13 cellular contexts compared by ENCODE assay signal in genomic region chr3:73192036-73192738, GRCh38.
DNase-seq lines count a peak whose midpoint lies in the region; ATAC-seq and TF ChIP-seq lines count a peak whose summit lies in the region.
"Had no signal": no experiment of that assay in that cellular context is flagged by ENCODE, and none has a peak within 500 bp of the region (broad histone marks: within the 10 kb centered on the region; RNA-seq: fewer than 3 reads in every experiment).

No MANE protein-coding gene starts in this region.

- ATAC-seq in foreskin keratinocyte = peak; percentile 35
- no peak for ATAC-seq in right cardiac atrium

- no peaks in the 10 kb centered on the region for H4K20me1 ChIP-seq in H9 (ENCODE audit: control insufficient read depth, insufficient read depth, insufficient read length)

- H2AK5ac ChIP-seq in H9 (ENCODE audit: insufficient read length, low read length) = no peak overlapping the region

- peak; percentile 21 for DNase-seq in COR-L47 (lab: John Stamatoyannopoulos, UW)
- peak; percentile 76 for DNase-seq in H9
- DNase-seq in RKO (ENCODE audit: low spot score) = peak; percentile 22
- no peak for DNase-seq in foreskin keratinocyte
- no peak for DNase-seq in stimulated activated naive CD4-positive, alpha-beta T cell treated with Interleukin-2 at 50 U/mL for 16 hours (lab: John Stamatoyannopoulos, UW)
- DNase-seq in NCI-H1694 (lab: John Stamatoyannopoulos, UW) = no peak
- no peak for DNase-seq in activated effector memory CD4-positive, alpha-beta T cell treated with Interleukin-2 at 50 U/mL for 16 hours
- no peak for DNase-seq in right cardiac atrium
- DNase-seq: activated T-cell treated with anti-CD3 and anti-CD28 coated beads, Interleukin-2, amount 50 U/mL, for 1 hour; NCI-H226; T1000; thyroid gland had no signal

- H3K23ac ChIP-seq in H9 (ENCODE audit: insufficient read length, low read depth, low read length) = no peak overlapping the region

- H3K23me2 ChIP-seq in H9 (ENCODE audit: insufficient read length, low read depth, low read length, poor library complexity, severe bottlenecking) = no peaks in the 10 kb centered on the region

- H3K79me1 ChIP-seq in H9 (ENCODE audit: insufficient read depth, low read depth, low read length, poor library complexity, severe bottlenecking) = no peaks in the 10 kb centered on the region

- no peaks in the 10 kb centered on the region; the same call in 1 of the 2 replicates for H3K27me3 Mint-ChIP-seq in H9 (ENCODE audit: low read depth)

- no peak overlapping the region for H3K4me3 ChIP-seq in right cardiac atrium (ENCODE audit: low read length)
- H3K4me3 ChIP-seq: cardiac muscle cell, thyroid gland had no signal

- H3T11ph ChIP-seq in H9 (ENCODE audit: low read length) = no peak overlapping the region

- H3K27me3 ChIP-seq in H9 (ENCODE audit: insufficient read depth, low read length) (no peaks in the 10 kb centered on the region), foreskin keratinocyte (no peaks in the 10 kb centered on the region), right cardiac atrium (ENCODE audit: control insufficient read depth, insufficient read depth) (no peaks in the 10 kb centered on the region)
- H3K27me3 ChIP-seq: cardiac muscle cell, thyroid gland had no signal

- peaks cover 0 to 5% (median 5%) of the 10 kb centered on the region in 3 experiments; a peak in 4 of 7 replicates for H3K36me3 Mint-ChIP-seq in H9 (ENCODE audit: insufficient read depth in 1 of 3, low read depth in 3 of 3)

- H3K4me1 ChIP-seq in H9 (ENCODE audit: insufficient read depth, low read length) (no peaks in the 10 kb centered on the region), foreskin keratinocyte (no peaks in the 10 kb centered on the region), right cardiac atrium (ENCODE audit: control insufficient read depth, insufficient read depth, low read length) (no peaks in the 10 kb centered on the region)
- H3K4me1 ChIP-seq: thyroid gland had no signal

- intact Hi-C loops in right cardiac atrium (cut with DNase I) = no loop called here

- no peak overlapping the region for H2BK20ac ChIP-seq in H9 (ENCODE audit: low read depth, low read length, poor library complexity, severe bottlenecking)

- TF ChIP-seq CTCF in H9 (conservative IDR thresholded peaks at IDR 0.05) = peak; percentile 84
- peak; percentile 54 for TF ChIP-seq CTCF in foreskin keratinocyte (conservative IDR thresholded peaks at IDR 0.05)

- no peak overlapping the region for H4K8ac ChIP-seq in H9 (replicated peaks; ENCODE audit: insufficient read length, low read depth, low read length)

- no peak overlapping the region for H3K18ac ChIP-seq in H9 (ENCODE audit: insufficient read length, low read depth, low read length)

- no peak overlapping the region for H2BK12ac ChIP-seq in H9 (ENCODE audit: insufficient read length, low read depth, low read length)

- no peak overlapping the region for H3K9ac ChIP-seq in H9 (ENCODE audit: extremely low read depth, insufficient read length, low read length)

- no peak overlapping the region for H2BK5ac ChIP-seq in H9 (ENCODE audit: insufficient read length, low read length)

- no peak overlapping the region for H2BK120ac ChIP-seq in H9 (ENCODE audit: low read depth, low read length, poor library complexity, severe bottlenecking)

- no peak overlapping the region for H3K4ac ChIP-seq in H9 (ENCODE audit: low read depth, low read length)

- H3K4me2 ChIP-seq in H9 (ENCODE audit: insufficient read depth, insufficient read length, low read length) = no peak overlapping the region

- no peak overlapping the region for H2BK15ac ChIP-seq in H9 (ENCODE audit: low read depth, low read length)

- peaks cover 5 to 8% of the 10 kb centered on the region in 2 experiments; a peak in 3 of 4 replicates for H3K4me1 Mint-ChIP-seq in H9

- no peak overlapping the region for H4K5ac ChIP-seq in H9 (ENCODE audit: insufficient read length, low read depth, low read length)

- no CpG with 5 or more reads among the region's 7 CpGs for WGBS in H9 (ENCODE audit: extremely low coverage, insufficient read length, low lambda C conversion rate)
- 85% methylated on average over 7 of the region's 7 CpGs for WGBS in right cardiac atrium

- H2AFZ ChIP-seq in H9 (ENCODE audit: low read length) = no peak overlapping the region

- no peak overlapping the region for H3K14ac ChIP-seq in H9 (ENCODE audit: insufficient read depth, low read length)

- H3K79me2 ChIP-seq in H9 (ENCODE audit: insufficient read depth, low read length) = no peaks in the 10 kb centered on the region

- no peak overlapping the region; a peak in 1 of 7 replicates for H3K27ac Mint-ChIP-seq in H9

- H3K9me3 ChIP-seq in H9 (ENCODE audit: control insufficient read depth, low read depth, low read length) = no peaks in the 10 kb centered on the region
- no peaks in the 10 kb centered on the region for H3K9me3 ChIP-seq in right cardiac atrium (ENCODE audit: control insufficient read depth, low read length)
- H3K9me3 ChIP-seq: thyroid gland had no signal

- H3K9me3 Mint-ChIP-seq in H9 = peaks cover 12 to 14% of the 10 kb centered on the region in 2 experiments

- no peak overlapping the region for H3K56ac ChIP-seq in H9 (ENCODE audit: insufficient read length, low read depth, low read length)

- H4K91ac ChIP-seq in H9 (ENCODE audit: insufficient read length, low read depth, low read length) = no peak overlapping the region

- no peak overlapping the region; a peak in 1 of 5 replicates for H3K4me3 Mint-ChIP-seq in H9

- H3K27ac ChIP-seq in H9 (ENCODE audit: insufficient read length, low read depth, low read length) (no peak overlapping the region), foreskin keratinocyte (no peak overlapping the region), right cardiac atrium (ENCODE audit: low read length) (no peak overlapping the region)
- H3K27ac ChIP-seq: cardiac muscle cell, thyroid gland had no signal

Comparison
In these comparisons a context has a peak if more than half of its experiments do, and no peak if none do; other contexts are left out.
1. DNase-seq: peak in COR-L47 (single experiment), H9 (single experiment) and RKO (single experiment); none in foreskin keratinocyte (0 of 2), stimulated activated naive CD4-positive, alpha-beta T cell treated with Interleukin-2 at 50 U/mL for 16 hours (single experiment), NCI-H1694 (single experiment), activated effector memory CD4-positive, alpha-beta T cell treated with Interleukin-2 at 50 U/mL for 16 hours (single experiment) and right cardiac atrium (0 of 3).